In genomic region chr10:25176421-25176968, GRCh38 we compare ENCODE assay signal across 14 cellular contexts. TPM values are rescaled to one million over a fixed set of nuclear protein-coding genes. Genes with fewer than 3 reads are reported as not detected.
DNase-seq lines count a peak whose midpoint lies in the region; ATAC-seq, FAIRE-seq and TF ChIP-seq lines count a peak whose summit lies in the region.
"Had no signal": no experiment of that assay in that cellular context is flagged by ENCODE, and none has a peak within 500 bp of the region (broad histone marks: within the 10 kb centered on the region; RNA-seq: fewer than 3 reads in every experiment).

No MANE protein-coding gene starts in this region.

- no peak overlapping the region for H2AFZ ChIP-seq in keratinocyte (ENCODE audit: control insufficient read depth, low read length)

- no peaks in the 10 kb centered on the region for H3K9me3 Mint-ChIP-seq in activated naive CD4-positive, alpha-beta T cell treated with anti-CD3 and anti-CD28 coated beads for 36 hours
- H3K9me3 Mint-ChIP-seq in activated naive CD8-positive, alpha-beta T cell treated with anti-CD3 and anti-CD28 coated beads, Interleukin-2, amount 10 ng/mL, durations not matched to agents 7 days and 5 days, result no peaks in the 10 kb centered on the region

- no peaks in the 10 kb centered on the region for H3K79me2 ChIP-seq in keratinocyte (ENCODE audit: control insufficient read depth, insufficient read depth, low read length)

- H3K27me3 Mint-ChIP-seq in activated naive CD4-positive, alpha-beta T cell treated with anti-CD3 and anti-CD28 coated beads for 36 hours (ENCODE audit: low read depth), result peaks cover 45% of the 10 kb centered on the region
- peaks cover 42% of the 10 kb centered on the region for H3K27me3 Mint-ChIP-seq in activated naive CD8-positive, alpha-beta T cell treated with anti-CD3 and anti-CD28 coated beads, Interleukin-2, amount 10 ng/mL, durations not matched to agents 7 days and 5 days

- dilution Hi-C loops in keratinocyte (cut with MboI; ENCODE audit: extremely low pct_ligation_motif_present, low sequenced_read_pairs), result no loop called here

- no peak for TF ChIP-seq CTCF in keratinocyte (optimal IDR thresholded peaks at IDR 0.05 in 1 of 3, IDR thresholded peaks at IDR 0.05 in 1 of 3, conservative IDR thresholded peaks at IDR 0.05 in 1 of 3; ENCODE audit: extremely low read depth in 1 of 3, insufficient read depth in 2 of 3, low read length in 3 of 3)

- no peak for DNase-seq in activated naive CD4-positive, alpha-beta T cell treated with anti-CD3 and anti-CD28 coated beads for 36 hours
- no peak for DNase-seq in activated naive CD4-positive, alpha-beta T cell treated with anti-CD3 and anti-CD28 coated beads, Interleukin-2, amount 50 U/mL, for 16 hours
- no peak for DNase-seq in activated naive CD8-positive, alpha-beta T cell treated with anti-CD3 and anti-CD28 coated beads, Interleukin-2, amount 10 ng/mL, durations not matched to agents 7 days and 5 days
- DNase-seq in keratinocyte (ENCODE audit: low read depth, low spot score) (no peak), substantia nigra (lab: John Stamatoyannopoulos, UW) (peak in 26 of 49 donors; percentile 3 to 64 (median 20)), pons (ENCODE audit: low spot score) (no peak), hepatic stellate cell (ENCODE audit: low spot score) (no peak)
- DNase-seq: NCI-H2171 treated with DMSO at 0.1 percent for 48 hours had no signal

- CTCF ChIA-PET in activated naive CD4-positive, alpha-beta T cell treated with anti-CD3 and anti-CD28 coated beads for 36 hours (lab: Charles Lee), result no interaction called here

- H3K9ac ChIP-seq in keratinocyte (ENCODE audit: control insufficient read depth, extremely low read depth, insufficient read depth, low read length), result no peak overlapping the region
- H3K9ac ChIP-seq: BLaER1 had no signal

- intact Hi-C loops in activated naive CD4-positive, alpha-beta T cell treated with anti-CD3 and anti-CD28 coated beads for 36 hours (cut with micrococcal nuclease), result no loop called here

- POLR2A ChIA-PET in activated naive CD8-positive, alpha-beta T cell treated with anti-CD3 and anti-CD28 coated beads, Interleukin-2, amount 10 ng/mL, durations not matched to agents 7 days and 5 days (lab: Charles Lee), result no interaction called here

- no peaks in the 10 kb centered on the region for H3K9me3 ChIP-seq in keratinocyte (ENCODE audit: control insufficient read depth, low read depth, low read length)
- H3K9me3 ChIP-seq: left lung had no signal

- H4K20me1 ChIP-seq in keratinocyte (ENCODE audit: control insufficient read depth, extremely low read depth, insufficient read depth, low read length), result no peaks in the 10 kb centered on the region
- H4K20me1 ChIP-seq: BLaER1 had no signal

- H3K4me1 Mint-ChIP-seq in activated naive CD4-positive, alpha-beta T cell treated with anti-CD3 and anti-CD28 coated beads for 36 hours (ENCODE audit: low read depth), result peaks cover 12% of the 10 kb centered on the region
- peaks cover 4% of the 10 kb centered on the region for H3K4me1 Mint-ChIP-seq in activated naive CD8-positive, alpha-beta T cell treated with anti-CD3 and anti-CD28 coated beads, Interleukin-2, amount 10 ng/mL, durations not matched to agents 7 days and 5 days

- no peak overlapping the region for H3K27ac Mint-ChIP-seq in activated naive CD4-positive, alpha-beta T cell treated with anti-CD3 and anti-CD28 coated beads for 36 hours
- peak overlapping the region; percentile 11 for H3K27ac Mint-ChIP-seq in activated naive CD8-positive, alpha-beta T cell treated with anti-CD3 and anti-CD28 coated beads, Interleukin-2, amount 10 ng/mL, durations not matched to agents 7 days and 5 days

- H3K9me1 ChIP-seq in keratinocyte (ENCODE audit: control insufficient read depth, extremely low read depth, insufficient read depth, low read length), result no peaks in the 10 kb centered on the region

- H3K36me3 ChIP-seq in keratinocyte (ENCODE audit: control insufficient read depth in 2 of 2, extremely low read depth in 1 of 2, insufficient read depth in 2 of 2, low read length in 2 of 2), result no peaks in the 10 kb centered on the region
- H3K36me3 ChIP-seq: BLaER1, left lung, SJSA1 had no signal

- H3K4me3 Mint-ChIP-seq in activated naive CD4-positive, alpha-beta T cell treated with anti-CD3 and anti-CD28 coated beads for 36 hours, result peak overlapping the region; percentile 14
- no peak overlapping the region for H3K4me3 Mint-ChIP-seq in activated naive CD8-positive, alpha-beta T cell treated with anti-CD3 and anti-CD28 coated beads, Interleukin-2, amount 10 ng/mL, durations not matched to agents 7 days and 5 days

- ATAC-seq in activated naive CD8-positive, alpha-beta T cell treated with anti-CD3 and anti-CD28 coated beads, Interleukin-2, amount 10 ng/mL, durations not matched to agents 7 days and 5 days (ENCODE audit: low read depth), result no peak
- no peak for ATAC-seq in HG03442 (IDR thresholded peaks at IDR 0.05; ENCODE audit: unreplicated experiment)

- H3K36me3 Mint-ChIP-seq in activated naive CD4-positive, alpha-beta T cell treated with anti-CD3 and anti-CD28 coated beads for 36 hours (ENCODE audit: low read depth), result no peaks in the 10 kb centered on the region
- no peaks in the 10 kb centered on the region for H3K36me3 Mint-ChIP-seq in activated naive CD8-positive, alpha-beta T cell treated with anti-CD3 and anti-CD28 coated beads, Interleukin-2, amount 10 ng/mL, durations not matched to agents 7 days and 5 days

- no peak for FAIRE-seq in keratinocyte (lab: Jason Lieb, UNC)

- no peak overlapping the region for H3K4me3 ChIP-seq in keratinocyte (ENCODE audit: control insufficient read depth in 2 of 3, extremely low read depth in 1 of 3, insufficient read depth in 2 of 3, low read depth in 1 of 3, low read length in 3 of 3)
- H3K4me3 ChIP-seq: BLaER1, left lung, SJSA1 had no signal

- H3K27me3 ChIP-seq in keratinocyte (ENCODE audit: control insufficient read depth, extremely low read depth, insufficient read depth, low read length), result peaks cover 45% of the 10 kb centered on the region
- H3K27me3 ChIP-seq: BLaER1 had no signal

- H3K4me1 ChIP-seq in keratinocyte (ENCODE audit: control insufficient read depth, extremely low read depth, insufficient read depth, low read length), result no peaks in the 10 kb centered on the region
- H3K4me1 ChIP-seq: BLaER1 had no signal

- peak overlapping the region; percentile 10 for H3K4me2 ChIP-seq in keratinocyte (ENCODE audit: control insufficient read depth, extremely low read depth, insufficient read depth, low read depth, low read length)
- H3K4me2 ChIP-seq: BLaER1 had no signal

- H3K27ac ChIP-seq in keratinocyte (ENCODE audit: control insufficient read depth, insufficient read depth, low read length) (no peak overlapping the region), substantia nigra (ENCODE audit: low read depth, low read length, poor library complexity, severe bottlenecking) (no peak overlapping the region)
- H3K27ac ChIP-seq: BLaER1, left lung, SJSA1 had no signal

RNA-seq across cellular contexts. Expression of gene GPR158, which starts 1.7 kb away (rescaled TPM):
- not detected for total RNA-seq in activated naive CD4-positive, alpha-beta T cell treated with anti-CD3 and anti-CD28 coated beads for 36 hours
- total RNA-seq in activated naive CD8-positive, alpha-beta T cell treated with anti-CD3 and anti-CD28 coated beads, Interleukin-2, amount 10 ng/mL, durations not matched to agents 7 days and 5 days, result not detected
- not detected in 3 replicates for polyA plus RNA-seq in keratinocyte
- polyA plus RNA-seq in keratinocyte (2011; ENCODE audit: low read depth), result not detected
- polyA plus RNA-seq in keratinocyte (2011; cell fraction: cytosol; rRNA removed), result not detected in 2 replicates
- not detected in 2 replicates for polyA plus RNA-seq in keratinocyte (2011; cell fraction: nucleus; rRNA removed)
- not detected in 2 replicates for polyA plus RNA-seq in keratinocyte (2012; ENCODE audit: low replicate concordance)
- not detected in 3 replicates for polyA minus RNA-seq in keratinocyte
- not detected for polyA minus RNA-seq in keratinocyte (2011; cell fraction: cytosol; rRNA and poly(A)+ RNA removed)
- polyA minus RNA-seq in keratinocyte (2011; cell fraction: nucleus; rRNA and poly(A)+ RNA removed), result not detected in 2 replicates
- total RNA-seq: epithelial cell of proximal tubule, renal cortical epithelial cell had no signal

Comparison
In these comparisons a context has a peak if more than half of its experiments do, and no peak if none do; other contexts are left out.
1. DNase-seq: peak in substantia nigra (26 of 49); none in activated naive CD4-positive, alpha-beta T cell treated with anti-CD3 and anti-CD28 coated beads for 36 hours (single experiment), activated naive CD4-positive, alpha-beta T cell treated with anti-CD3 and anti-CD28 coated beads, Interleukin-2, amount 50 U/mL, for 16 hours (single experiment), activated naive CD8-positive, alpha-beta T cell treated with anti-CD3 and anti-CD28 coated beads, Interleukin-2, amount 10 ng/mL, durations not matched to agents 7 days and 5 days (single experiment), keratinocyte (single experiment), pons (single experiment) and hepatic stellate cell (single experiment).